8 cellular contexts compared by ENCODE assay signal in the genomic region with DNA sequence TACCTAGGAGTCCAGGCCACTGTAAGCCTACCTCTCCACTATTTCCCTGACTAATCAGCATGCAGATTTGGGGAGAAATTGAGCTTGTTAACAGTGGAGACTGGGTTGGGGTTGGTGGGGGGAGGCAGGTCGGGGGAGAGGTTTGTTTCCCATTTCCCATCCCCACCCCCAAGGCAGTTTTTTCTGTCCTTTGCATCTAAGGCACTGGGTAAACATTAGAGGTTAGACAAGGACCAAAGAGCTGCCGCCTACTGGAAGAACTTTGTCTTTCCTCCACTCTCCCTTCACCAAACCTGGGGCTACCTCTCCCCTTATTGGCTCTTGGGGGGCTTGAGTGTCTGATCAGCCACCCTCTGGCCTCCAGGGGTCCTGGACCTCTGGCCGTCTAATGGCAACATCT. TPM values are rescaled to one million over a fixed set of nuclear protein-coding genes. Genes with fewer than 3 reads are reported as not detected.
DNase-seq lines count a peak whose midpoint lies in the region; ATAC-seq and TF ChIP-seq lines count a peak whose summit lies in the region.

No MANE protein-coding gene starts in this region.

- no peak for DNase-seq in CD8-positive, alpha-beta memory T cell
- peak; percentile 33 for DNase-seq in Jurkat, Clone E6-1 (ENCODE audit: low read depth, low spot score)
- DNase-seq in activated CD8-positive, alpha-beta T cell treated with anti-CD3 and anti-CD28 coated beads for 36 hours, result no peak
- no peak for DNase-seq in SHP77 treated with DMSO at 0.1 percent for 48 hours (lab: John Stamatoyannopoulos, UW)
- DNase-seq in esophagus muscularis mucosa (ENCODE audit: extremely low spot score), result no peak
- no peak for DNase-seq in NCI-H1694 (lab: John Stamatoyannopoulos, UW)
- DNase-seq in stimulated activated CD4-positive, alpha-beta T cell treated with anti-CD3 and anti-CD28 coated beads, Interleukin-2, amount 100 ng/mL, for 48 hours, result no peak

- TF ChIP-seq CTCF in activated CD8-positive, alpha-beta T cell treated with anti-CD3 and anti-CD28 coated beads for 36 hours (IDR thresholded peaks at IDR 0.05), result no peak
- no peak for TF ChIP-seq CTCF in esophagus muscularis mucosa (IDR thresholded peaks at IDR 0.05)

- POLR2A ChIA-PET in CD8-positive, alpha-beta memory T cell (lab: Charles Lee), result interaction anchor here (0.7 to 1.6 kb wide), 2 partner anchors 12 to 25 kb away, joined by 3 to 5 read pairs; partner anchors contain the start of gene SMG9
- POLR2A ChIA-PET in activated CD8-positive, alpha-beta T cell treated with anti-CD3 and anti-CD28 coated beads for 36 hours (lab: Charles Lee), result interaction anchor here (1.1 to 8.5 kb wide), 5 partner anchors 14 to 247 kb away, joined by 3 to 137 read pairs (median 6); partner anchors contain the start of genes SMG9 and ZNF575

- no peak for ATAC-seq in activated CD8-positive, alpha-beta T cell treated with anti-CD3 and anti-CD28 coated beads for 36 hours

- no peaks in the 10 kb centered on the region for H3K9me3 ChIP-seq in CD8-positive, alpha-beta memory T cell (ENCODE audit: low read length)
- H3K9me3 ChIP-seq in mononuclear cell (ENCODE audit: low read depth, low read length) (no peaks in the 10 kb centered on the region), esophagus muscularis mucosa (no peaks in the 10 kb centered on the region)

- peak overlapping the region; percentile 79 for H3K27ac ChIP-seq in CD8-positive, alpha-beta memory T cell (ENCODE audit: low read depth, low read length)
- H3K27ac ChIP-seq in esophagus muscularis mucosa (replicated peaks in 1 of 4), result peak overlapping the region in 1 of 4 donors; percentile 34

- H3K36me3 Mint-ChIP-seq in CD8-positive, alpha-beta memory T cell, result no peaks in the 10 kb centered on the region
- peaks cover 37% of the 10 kb centered on the region for H3K36me3 Mint-ChIP-seq in activated CD8-positive, alpha-beta T cell treated with anti-CD3 and anti-CD28 coated beads for 36 hours (ENCODE audit: low read depth)

- CTCF ChIA-PET in CD8-positive, alpha-beta memory T cell (lab: Charles Lee), result interaction anchor here (3.2 to 4.6 kb wide), 2 partner anchors 14 to 34 kb away, joined by 12 to 23 read pairs; no protein-coding TSS in a partner anchor
- CTCF ChIA-PET in activated CD8-positive, alpha-beta T cell treated with anti-CD3 and anti-CD28 coated beads for 36 hours (lab: Charles Lee), result interaction anchor here (0.9 to 8.3 kb wide), 6 partner anchors 13 to 112 kb away, joined by 3 to 122 read pairs (median 9); no protein-coding TSS in a partner anchor

- peaks cover 62 to 86% (median 73%) of the 10 kb centered on the region in 3 donors for H3K4me1 Mint-ChIP-seq in CD8-positive, alpha-beta memory T cell
- peaks cover 69% of the 10 kb centered on the region for H3K4me1 Mint-ChIP-seq in activated CD8-positive, alpha-beta T cell treated with anti-CD3 and anti-CD28 coated beads for 36 hours (ENCODE audit: low read depth)

- 32% methylated on average over 3 of the region's 3 CpGs for WGBS in esophagus muscularis mucosa

- H3K4me1 ChIP-seq in CD8-positive, alpha-beta memory T cell (ENCODE audit: insufficient read depth, low read length), result peaks cover 72% of the 10 kb centered on the region
- H3K4me1 ChIP-seq in mononuclear cell (ENCODE audit: insufficient read depth, low read length), result peaks cover 91% of the 10 kb centered on the region
- peaks cover 5 to 48% (median 38%) of the 10 kb centered on the region in 4 donors for H3K4me1 ChIP-seq in esophagus muscularis mucosa

- peak overlapping the region; percentile 51 to 98 (median 78) for H3K27ac Mint-ChIP-seq in CD8-positive, alpha-beta memory T cell
- H3K27ac Mint-ChIP-seq in activated CD8-positive, alpha-beta T cell treated with anti-CD3 and anti-CD28 coated beads for 36 hours, result peak overlapping the region; percentile 83

- peaks cover 0 to 3% of the 10 kb centered on the region in 2 donors for H3K27me3 Mint-ChIP-seq in CD8-positive, alpha-beta memory T cell
- peaks cover 3% of the 10 kb centered on the region for H3K27me3 Mint-ChIP-seq in activated CD8-positive, alpha-beta T cell treated with anti-CD3 and anti-CD28 coated beads for 36 hours

- no peak for TF ChIP-seq EP300 in esophagus muscularis mucosa (IDR thresholded peaks at IDR 0.05)

- no peaks in the 10 kb centered on the region for H3K36me3 ChIP-seq in CD8-positive, alpha-beta memory T cell (ENCODE audit: insufficient read depth, low read length)
- no peaks in the 10 kb centered on the region for H3K36me3 ChIP-seq in esophagus muscularis mucosa

- no peaks in the 10 kb centered on the region for H3K27me3 ChIP-seq in CD8-positive, alpha-beta memory T cell (ENCODE audit: insufficient read depth, low read length, poor library complexity, severe bottlenecking)
- H3K27me3 ChIP-seq in mononuclear cell (ENCODE audit: insufficient read depth, low read length), result no peaks in the 10 kb centered on the region
- H3K27me3 ChIP-seq in esophagus muscularis mucosa, result peaks cover 0 to 81% (median 3%) of the 10 kb centered on the region in 4 donors

- intact Hi-C loops in activated CD8-positive, alpha-beta T cell treated with anti-CD3 and anti-CD28 coated beads for 36 hours (cut with micrococcal nuclease), result loop anchor here (2.0 to 10.0 kb wide), 2 partner anchors 15 to 105 kb away; partner anchors contain the start of gene PLAUR
- intact Hi-C loops in esophagus muscularis mucosa (cut with DNase I), result no loop called here

- H3K4me3 ChIP-seq in CD8-positive, alpha-beta memory T cell (ENCODE audit: low read length), result peak overlapping the region; percentile 65
- H3K4me3 ChIP-seq in Jurkat, Clone E6-1 (ENCODE audit: low read length), result no peak overlapping the region
- H3K4me3 ChIP-seq in mononuclear cell (ENCODE audit: low read length) (peak overlapping the region; percentile 42), esophagus muscularis mucosa (peak overlapping the region in 1 of 4 donors; percentile 51)

- no peak for TF ChIP-seq POLR2A in esophagus muscularis mucosa (IDR thresholded peaks at IDR 0.05; ENCODE audit: low read depth)

- H3K4me3 Mint-ChIP-seq in CD8-positive, alpha-beta memory T cell, result peak overlapping the region; percentile 49 to 93 (median 76)
- H3K4me3 Mint-ChIP-seq in activated CD8-positive, alpha-beta T cell treated with anti-CD3 and anti-CD28 coated beads for 36 hours, result peak overlapping the region; percentile 72

- no peaks in the 10 kb centered on the region for H3K9me3 Mint-ChIP-seq in CD8-positive, alpha-beta memory T cell
- peaks cover 2% of the 10 kb centered on the region for H3K9me3 Mint-ChIP-seq in activated CD8-positive, alpha-beta T cell treated with anti-CD3 and anti-CD28 coated beads for 36 hours

RNA-seq across cellular contexts. Expression of gene KCNN4, which starts 1.0 kb away (rescaled TPM):
- 10 to 100 TPM; 93.8 to 97.6 TPM for total RNA-seq in CD8-positive, alpha-beta memory T cell
- polyA plus RNA-seq in CD8-positive, alpha-beta memory T cell, result 8.3 TPM
- polyA plus RNA-seq in Jurkat, Clone E6-1 (2012; ENCODE audit: insufficient read depth, insufficient read length), result 2.3 TPM
- total RNA-seq in activated CD8-positive, alpha-beta T cell treated with anti-CD3 and anti-CD28 coated beads for 36 hours, result 10 to 100 TPM; 49.5 to 49.6 TPM
- total RNA-seq in mononuclear cell (9.9 TPM), esophagus muscularis mucosa (1 to 10 TPM; 1.7 to 6.7 (median 1.9) TPM)

RNA-seq across cellular contexts. Expression of gene LYPD5, which starts 22.4 kb away (rescaled TPM):
- total RNA-seq in CD8-positive, alpha-beta memory T cell, result under 1 TPM; 0.68 to 0.80 TPM
- polyA plus RNA-seq in CD8-positive, alpha-beta memory T cell, result not detected
- not detected for polyA plus RNA-seq in Jurkat, Clone E6-1 (2012; ENCODE audit: insufficient read depth, insufficient read length)
- under 1 TPM; 0.51 to 0.61 TPM for total RNA-seq in activated CD8-positive, alpha-beta T cell treated with anti-CD3 and anti-CD28 coated beads for 36 hours
- not detected for total RNA-seq in mononuclear cell
- total RNA-seq in esophagus muscularis mucosa, result 10 to 100 TPM in 1 of 4 donors, 1 to 10 TPM in 3; 2.8 to 12.0 (median 8.2) TPM

RNA-seq across cellular contexts. Expression of gene SMG9, which starts 25.1 kb away (rescaled TPM):
- total RNA-seq in CD8-positive, alpha-beta memory T cell, result 10 to 100 TPM; 85.8 to 91.3 TPM
- polyA plus RNA-seq in CD8-positive, alpha-beta memory T cell, result 11.0 TPM
- 56.5 TPM for polyA plus RNA-seq in Jurkat, Clone E6-1 (2012; ENCODE audit: insufficient read depth, insufficient read length)
- 10 to 100 TPM; 48.9 to 53.1 TPM for total RNA-seq in activated CD8-positive, alpha-beta T cell treated with anti-CD3 and anti-CD28 coated beads for 36 hours
- total RNA-seq in mononuclear cell, result 11.4 TPM
- 10 to 100 TPM in 3 of 4 donors, 1 to 10 TPM in 1; 7.5 to 25.6 (median 22.3) TPM for total RNA-seq in esophagus muscularis mucosa

RNA-seq across cellular contexts. Expression of gene ZNF283, which starts 47.3 kb away (rescaled TPM):
- 1 to 10 TPM; 5.8 to 6.3 TPM for total RNA-seq in CD8-positive, alpha-beta memory T cell
- polyA plus RNA-seq in CD8-positive, alpha-beta memory T cell, result 2.7 TPM
- not detected for polyA plus RNA-seq in Jurkat, Clone E6-1 (2012; ENCODE audit: insufficient read depth, insufficient read length)
- 1 to 10 TPM; 6.6 to 7.2 TPM for total RNA-seq in activated CD8-positive, alpha-beta T cell treated with anti-CD3 and anti-CD28 coated beads for 36 hours
- total RNA-seq in mononuclear cell (2.9 TPM), esophagus muscularis mucosa (10 to 100 TPM in 1 of 4 donors, 1 to 10 TPM in 3; 6.4 to 11.5 (median 7.5) TPM)
